Comparison of ENCODE assay signal across 16 cellular contexts in the genomic region with DNA sequence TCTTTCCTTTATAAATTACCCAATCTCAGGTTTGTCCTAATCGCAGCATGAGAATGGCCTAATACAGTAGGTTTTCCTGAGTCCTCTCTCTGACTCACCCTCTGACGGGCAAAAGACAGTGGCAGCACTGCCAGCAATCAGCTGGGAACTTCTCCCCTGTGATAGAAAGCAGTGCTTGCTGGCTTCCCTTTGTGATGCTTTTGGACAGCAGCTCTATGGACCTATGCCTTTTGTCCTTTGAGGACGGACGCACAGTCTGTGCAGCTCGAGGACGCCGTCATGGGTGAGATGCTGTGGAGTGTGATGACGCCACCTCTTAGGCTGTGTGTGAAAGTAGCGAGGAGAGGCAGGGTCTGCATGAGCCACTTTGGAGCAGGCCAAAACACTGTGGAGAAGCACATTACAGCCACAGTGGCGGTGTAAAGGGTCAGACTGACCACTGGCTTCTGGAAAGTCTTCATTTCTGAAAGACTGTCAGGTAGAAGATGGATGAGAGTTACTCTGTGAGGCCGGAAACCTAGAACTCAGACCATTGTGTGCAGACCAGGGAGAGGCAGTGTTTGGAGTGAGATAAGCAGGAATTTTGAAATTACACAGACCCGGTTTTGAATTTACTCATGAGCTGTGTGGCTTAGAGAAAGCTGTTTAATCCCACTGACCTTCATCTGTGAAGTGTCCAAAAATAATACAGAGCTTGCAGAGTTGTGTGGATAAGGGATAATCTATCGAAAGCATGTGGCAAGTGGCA.
DNase-seq lines count a peak whose midpoint lies in the region; ATAC-seq and TF ChIP-seq lines count a peak whose summit lies in the region.
"Had no signal": no experiment of that assay in that cellular context is flagged by ENCODE, and none has a peak within 500 bp of the region (broad histone marks: within the 10 kb centered on the region; RNA-seq: fewer than 3 reads in every experiment).

No MANE protein-coding gene starts in this region.

- H3K27me3 ChIP-seq in GM23338 (ENCODE audit: insufficient read depth) (no peaks in the 10 kb centered on the region), stomach (no peaks in the 10 kb centered on the region)

- peaks cover 7% of the 10 kb centered on the region for H3K27me3 Mint-ChIP-seq in GM23338 (ENCODE audit: insufficient read depth, low read depth, poor library complexity)
- H3K27me3 Mint-ChIP-seq: activated naive CD8-positive, alpha-beta T cell treated with anti-CD3 and anti-CD28 coated beads for 36 hours; dendritic cell treated with granulocyte-macrophage colony-stimulating factor and Interleukin-4, amounts not matched to agents 40 ng/mL and 50 ng/mL, for 4 days had no signal

- H3K36me3 ChIP-seq in GM23338 (ENCODE audit: insufficient read depth) (no peaks in the 10 kb centered on the region), stomach (no peaks in the 10 kb centered on the region), mucosa of descending colon (ENCODE audit: low read depth) (no peaks in the 10 kb centered on the region)

- in situ Hi-C loops in astrocyte of the spinal cord (cut with HindIII; ENCODE audit: low sequenced_read_pairs) = no loop called here

- no peak overlapping the region for H2AFZ ChIP-seq in GM23338
- H2AFZ ChIP-seq: PC-9 had no signal

- H3K27ac Mint-ChIP-seq in GM23338 = peak overlapping the region; percentile 66
- H3K27ac Mint-ChIP-seq: activated naive CD8-positive, alpha-beta T cell treated with anti-CD3 and anti-CD28 coated beads for 36 hours; dendritic cell treated with granulocyte-macrophage colony-stimulating factor and Interleukin-4, amounts not matched to agents 40 ng/mL and 50 ng/mL, for 4 days had no signal

- no peaks in the 10 kb centered on the region for H4K20me1 ChIP-seq in GM23338 (replicated peaks; ENCODE audit: insufficient read depth)

- H3K27ac ChIP-seq in GM23338 (ENCODE audit: low read depth) (no peak overlapping the region), stomach (peak overlapping the region in 4 of 5 donors; percentile 30 to 73 (median 46))
- H3K27ac ChIP-seq: PC-9 had no signal

- no peak for TF ChIP-seq POLR2A in stomach (IDR thresholded peaks at IDR 0.05)

- H3K9me2 ChIP-seq in GM23338 (ENCODE audit: insufficient read depth) = 0 out of 2 replicates have a peak, but pooled peaks cover 2% of the 10 kb centered on the region

- H3K9me3 Mint-ChIP-seq in GM23338 = peaks cover 5% of the 10 kb centered on the region; the same call in 2 of the 3 replicates

- no peaks in the 10 kb centered on the region for H3K4me1 Mint-ChIP-seq in GM23338
- H3K4me1 Mint-ChIP-seq: activated naive CD8-positive, alpha-beta T cell treated with anti-CD3 and anti-CD28 coated beads for 36 hours had no signal

- TF ChIP-seq EP300 in stomach (IDR thresholded peaks at IDR 0.05) = peak; percentile 48

- no peaks in the 10 kb centered on the region for H3K79me2 ChIP-seq in GM23338 (replicated peaks; ENCODE audit: insufficient read depth)

- no peaks in the 10 kb centered on the region for H3F3A ChIP-seq in GM23338 (replicated peaks; ENCODE audit: low read depth)

- no peak for TF ChIP-seq CTCF in GM23338 (conservative IDR thresholded peaks at IDR 0.05; ENCODE audit: low read depth in 2 of 2)
- TF ChIP-seq CTCF in astrocyte of the spinal cord (IDR thresholded peaks at IDR 0.05; ENCODE audit: low read depth, low read length) = no peak
- no peak for TF ChIP-seq CTCF in stomach (IDR thresholded peaks at IDR 0.05)
- no peak for TF ChIP-seq CTCF in mucosa of descending colon (IDR thresholded peaks at IDR 0.05)

- H3K9me3 ChIP-seq in stomach (peaks cover 0 to 7% (median 0%) of the 10 kb centered on the region in 4 donors), mucosa of descending colon (no peaks in the 10 kb centered on the region)

- no peaks in the 10 kb centered on the region for H3K4me1 ChIP-seq in GM23338 (ENCODE audit: insufficient read depth)
- H3K4me1 ChIP-seq in stomach = peaks cover 0 to 14% (median 0%) of the 10 kb centered on the region in 4 donors
- H3K4me1 ChIP-seq in mucosa of descending colon (ENCODE audit: low read depth) = no peaks in the 10 kb centered on the region

- intact Hi-C loops in left ventricle myocardium superior (cut with micrococcal nuclease) (no loop called here), stomach (cut with DNase I; ENCODE audit: low total_unique reads) (no loop called here), mucosa of descending colon (cut with DNase I, micrococcal nuclease) (no loop called here)

- ATAC-seq in GM23338 (no peak; the same call in 2 of the 3 replicates), left ventricle myocardium superior (peak; percentile 92), mucosa of descending colon (no peak)
- ATAC-seq: activated CD4-positive, CD25-positive, alpha-beta regulatory T cell treated with anti-CD3 and anti-CD28 coated beads, Interleukin-2, amount 50 U/mL, for 24 hours had no signal

- H3K4me3 Mint-ChIP-seq in GM23338 = no peak overlapping the region
- H3K4me3 Mint-ChIP-seq: activated naive CD8-positive, alpha-beta T cell treated with anti-CD3 and anti-CD28 coated beads for 36 hours; dendritic cell treated with granulocyte-macrophage colony-stimulating factor and Interleukin-4, amounts not matched to agents 40 ng/mL and 50 ng/mL, for 4 days had no signal

- H3K4me2 ChIP-seq in GM23338 = no peak overlapping the region
- H3K4me2 ChIP-seq: PC-9 had no signal

- DNase-seq in GM23338 (ENCODE audit: low spot score) = no peak
- peak; percentile 34 for DNase-seq in astrocyte of the spinal cord (ENCODE audit: low read depth, low spot score)
- peak; percentile 53 for DNase-seq in left ventricle myocardium superior
- no peak for DNase-seq in stomach
- DNase-seq in dedifferentiated amniotic fluid mesenchymal stem cell (ENCODE audit: extremely low spot score) = no peak
- DNase-seq in middle frontal gyrus (ENCODE audit: extremely low spot score, low spot score) = no peak
- DNase-seq in mucosa of descending colon = no peak
- DNase-seq in NCI-H2171 treated with DMSO at 0.1 percent for 48 hours (lab: John Stamatoyannopoulos, UW) = no peak
- DNase-seq: activated naive CD8-positive, alpha-beta T cell treated with anti-CD3 and anti-CD28 coated beads for 36 hours; NCI-H1694 treated with DMSO at 0.1 percent for 48 hours; NCI-H524; occipital lobe; PC-9; stimulated activated CD4-positive, alpha-beta T cell treated with anti-CD3 and anti-CD28 coated beads, Interleukin-12 subunit alpha, Interleukin-12 subunit beta, amount 100 ng/mL, for 4 hours had no signal

- H3K4me3 ChIP-seq in GM23338 (no peak overlapping the region), astrocyte of the spinal cord (ENCODE audit: low read depth, low read length) (no peak overlapping the region), stomach (no peak overlapping the region), mucosa of descending colon (no peak overlapping the region)
- H3K4me3 ChIP-seq: PC-9 had no signal

- H3K36me3 Mint-ChIP-seq in GM23338 (ENCODE audit: low read depth) = peaks cover 15% of the 10 kb centered on the region; the same call in 2 of the 3 replicates
- H3K36me3 Mint-ChIP-seq: activated naive CD8-positive, alpha-beta T cell treated with anti-CD3 and anti-CD28 coated beads for 36 hours had no signal

- WGBS in stomach, 5 donors = 63 to 77% (median 69%) methylated on average over 13 of the region's 13 CpGs

TF ChIP-seq in GM23338, 12 proteins besides CTCF, POLR2A, EP300 and RAD21:
- TF ChIP-seq ZNF331 (CRISPR knock-in tag; IDR thresholded peaks at IDR 0.05; ENCODE audit: low read depth) (no peak), NANOG (IDR thresholded peaks at IDR 0.05; ENCODE audit: borderline replicate concordance) (no peak), EZH2phosphoT487 (IDR thresholded peaks at IDR 0.05; ENCODE audit: unreplicated experiment) (no peak), STAT1 (IDR thresholded peaks at IDR 0.05; ENCODE audit: unreplicated experiment) (no peak), POLR2AphosphoS5 (IDR thresholded peaks at IDR 0.05; ENCODE audit: low read depth) (no peak), ZNF114 (CRISPR knock-in tag; IDR thresholded peaks at IDR 0.05) (no peak), JUNB (IDR thresholded peaks at IDR 0.05; ENCODE audit: unreplicated experiment) (no peak), CREB1 (CRISPR knock-in tag; IDR thresholded peaks at IDR 0.05; ENCODE audit: low read depth) (no peak)
- TF ChIP-seq, protein P1, sequence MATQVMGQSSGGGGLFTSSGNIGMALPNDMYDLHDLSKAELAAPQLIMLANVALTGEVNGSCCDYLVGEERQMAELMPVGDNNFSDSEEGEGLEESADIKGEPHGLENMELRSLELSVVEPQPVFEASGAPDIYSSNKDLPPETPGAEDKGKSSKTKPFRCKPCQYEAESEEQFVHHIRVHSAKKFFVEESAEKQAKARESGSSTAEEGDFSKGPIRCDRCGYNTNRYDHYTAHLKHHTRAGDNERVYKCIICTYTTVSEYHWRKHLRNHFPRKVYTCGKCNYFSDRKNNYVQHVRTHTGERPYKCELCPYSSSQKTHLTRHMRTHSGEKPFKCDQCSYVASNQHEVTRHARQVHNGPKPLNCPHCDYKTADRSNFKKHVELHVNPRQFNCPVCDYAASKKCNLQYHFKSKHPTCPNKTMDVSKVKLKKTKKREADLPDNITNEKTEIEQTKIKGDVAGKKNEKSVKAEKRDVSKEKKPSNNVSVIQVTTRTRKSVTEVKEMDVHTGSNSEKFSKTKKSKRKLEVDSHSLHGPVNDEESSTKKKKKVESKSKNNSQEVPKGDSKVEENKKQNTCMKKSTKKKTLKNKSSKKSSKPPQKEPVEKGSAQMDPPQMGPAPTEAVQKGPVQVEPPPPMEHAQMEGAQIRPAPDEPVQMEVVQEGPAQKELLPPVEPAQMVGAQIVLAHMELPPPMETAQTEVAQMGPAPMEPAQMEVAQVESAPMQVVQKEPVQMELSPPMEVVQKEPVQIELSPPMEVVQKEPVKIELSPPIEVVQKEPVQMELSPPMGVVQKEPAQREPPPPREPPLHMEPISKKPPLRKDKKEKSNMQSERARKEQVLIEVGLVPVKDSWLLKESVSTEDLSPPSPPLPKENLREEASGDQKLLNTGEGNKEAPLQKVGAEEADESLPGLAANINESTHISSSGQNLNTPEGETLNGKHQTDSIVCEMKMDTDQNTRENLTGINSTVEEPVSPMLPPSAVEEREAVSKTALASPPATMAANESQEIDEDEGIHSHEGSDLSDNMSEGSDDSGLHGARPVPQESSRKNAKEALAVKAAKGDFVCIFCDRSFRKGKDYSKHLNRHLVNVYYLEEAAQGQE (IDR thresholded peaks at IDR 0.05; ENCODE audit: unreplicated experiment) = no peak

Comparison
In these comparisons a context has a peak if more than half of its experiments do, and no peak if none do; other contexts are left out.
1. DNase-seq: peak in astrocyte of the spinal cord (single experiment) and left ventricle myocardium superior (single experiment); none in GM23338 (single experiment), stomach (single experiment), dedifferentiated amniotic fluid mesenchymal stem cell (single experiment), middle frontal gyrus (single experiment), mucosa of descending colon (0 of 3) and NCI-H2171 treated with DMSO at 0.1 percent for 48 hours (single experiment).